ENCODE assay signal across 8 cellular contexts in genomic region chr17:78250891-78251772, GRCh38. TPM values are rescaled to one million over a fixed set of nuclear protein-coding genes. Genes with fewer than 3 reads are reported as not detected.
DNase-seq lines count a peak whose midpoint lies in the region; ATAC-seq and TF ChIP-seq lines count a peak whose summit lies in the region.

No MANE protein-coding gene starts in this region.

- no peak for TF ChIP-seq POLR2A in breast epithelium (IDR thresholded peaks at IDR 0.05)

- H3K9me3 ChIP-seq in breast epithelium: no peaks in the 10 kb centered on the region

- intact Hi-C loops in breast epithelium (cut with DNase I; ENCODE audit: low total_unique reads): loop anchor here (5.0 kb wide), 1 partner anchor 139 kb away; no protein-coding TSS in a partner anchor

- H3K27ac ChIP-seq in breast epithelium: no peak overlapping the region

- peak overlapping the region; percentile 76; the same call in 1 of the 2 replicates for H3K27ac Mint-ChIP-seq in WTC11

- peak overlapping the region in 1 of 3 donors; percentile 52 for H3K4me3 ChIP-seq in breast epithelium

- TF ChIP-seq CTCF in GM12872 (IDR thresholded peaks at IDR 0.05; ENCODE audit: insufficient read depth, low read depth, low read length) (peak; percentile 99), WTC11 (IDR thresholded peaks at IDR 0.05) (peak; percentile 97), breast epithelium (IDR thresholded peaks at IDR 0.05) (peak; percentile 82 to 99 (median 99))

- DNase-seq in NCI-H345 treated with DMSO at 0.1 percent for 48 hours (lab: John Stamatoyannopoulos, UW; ENCODE audit: unreplicated experiment) (peak; percentile 94), WTC11 (ENCODE audit: low spot score) (peak; percentile 96), breast epithelium (ENCODE audit: low spot score in 2 of 2) (peak; percentile 73 to 85), islet precursor cell (peak; percentile 96)
- DNase-seq in stimulated activated CD4-positive, alpha-beta T cell treated with anti-CD3 and anti-CD28 coated beads, Interleukin-15, amount 100 ng/mL, for 1 hour (ENCODE audit: low read depth in 1 of 2, low spot score in 1 of 2): peak; percentile 74 to 77

- no peaks in the 10 kb centered on the region for H3K36me3 ChIP-seq in breast epithelium

- POLR2A ChIA-PET in WTC11 (lab: Charles Lee): interaction anchor here (0.5 to 1.2 kb wide), 7 partner anchors 22 to 336 kb away, joined by 3 to 5 read pairs (median 3); partner anchors contain the start of gene TK1

- H3K4me3 Mint-ChIP-seq in WTC11: no peak overlapping the region; the same call in 1 of the 2 replicates

- ATAC-seq in HG03045 (IDR thresholded peaks at IDR 0.05; ENCODE audit: unreplicated experiment) (peak; percentile 49), WTC11 (peak; percentile 77), HG02938 (IDR thresholded peaks at IDR 0.05; ENCODE audit: unreplicated experiment) (no peak)

- CTCF ChIA-PET in WTC11 (lab: Charles Lee): interaction anchor here (0.7 to 5.3 kb wide), 72 partner anchors 8 to 606 kb away, joined by 3 to 52 read pairs (median 5); partner anchors contain the start of genes AFMID, BIRC5, TK1 and TMC6

- H3K4me1 ChIP-seq in breast epithelium: peaks cover 0 to 4% of the 10 kb centered on the region in 2 donors

- H3K9me3 Mint-ChIP-seq in WTC11: no peaks in the 10 kb centered on the region

- no peaks in the 10 kb centered on the region for H3K27me3 ChIP-seq in breast epithelium

- H3K4me1 Mint-ChIP-seq in WTC11: peaks cover 28% of the 10 kb centered on the region

- no peaks in the 10 kb centered on the region for H3K27me3 Mint-ChIP-seq in WTC11 (ENCODE audit: low read depth)

- no peaks in the 10 kb centered on the region for H3K36me3 Mint-ChIP-seq in WTC11

TF ChIP-seq in WTC11, 78 proteins besides CTCF, POLR2A, EP300 and RAD21:
- no peak for TF ChIP-seq PRRX2 (CRISPR knock-in tag; IDR thresholded peaks at IDR 0.05)
- 0 out of 2 replicates have a peak, but pooled peaks have one; percentile 14 for TF ChIP-seq FOXK1 (CRISPR knock-in tag; IDR thresholded peaks at IDR 0.05)
- TF ChIP-seq USF2 (CRISPR knock-in tag; IDR thresholded peaks at IDR 0.05): peak; percentile 72
- TF ChIP-seq EMX1 (CRISPR knock-in tag; IDR thresholded peaks at IDR 0.05): no peak
- TF ChIP-seq E2F5 (CRISPR knock-in tag; IDR thresholded peaks at IDR 0.05): peak; percentile 11; the same call in 1 of the 2 replicates
- TF ChIP-seq ZNF423 (CRISPR knock-in tag; IDR thresholded peaks at IDR 0.05): no peak
- no peak for TF ChIP-seq NR2C2 (CRISPR knock-in tag; IDR thresholded peaks at IDR 0.05)
- peak; percentile 44; the same call in 1 of the 2 replicates for TF ChIP-seq GABPB1 (CRISPR knock-in tag; IDR thresholded peaks at IDR 0.05)
- TF ChIP-seq USF1 (CRISPR knock-in tag; IDR thresholded peaks at IDR 0.05): peak; percentile 67; the same call in 1 of the 2 replicates
- TF ChIP-seq ETV6 (CRISPR knock-in tag; IDR thresholded peaks at IDR 0.05): peak; percentile 51; the same call in 1 of the 2 replicates
- TF ChIP-seq SP1 (CRISPR knock-in tag; conservative IDR thresholded peaks at IDR 0.05): peak; percentile 88
- no peak for TF ChIP-seq ZNF416 (CRISPR knock-in tag; IDR thresholded peaks at IDR 0.05)
- peak; percentile 69 for TF ChIP-seq MAX (CRISPR knock-in tag; IDR thresholded peaks at IDR 0.05)

RNA-seq across cellular contexts. Expression of gene TMEM235, which starts 19.7 kb away (rescaled TPM):
- total RNA-seq in WTC11 (2021) (0.24 to 0.41 TPM (median 0.27 TPM) in 3 replicates), breast epithelium (not detected)

RNA-seq across cellular contexts. Expression of gene BIRC5, which starts 37.1 kb away (rescaled TPM):
- 115 to 117 TPM (median 117 TPM) in 3 replicates for total RNA-seq in WTC11 (2021)
- 1 to 10 TPM in 1 of 3 donors, under 1 TPM in 2; 0.29 to 1.9 (median 0.33) TPM for total RNA-seq in breast epithelium

Comparison
In these comparisons a context has a peak if more than half of its experiments do, and no peak if none do; other contexts are left out.
1. RNA of gene BIRC5, which starts 37.1 kb away (total RNA-seq): 115 to 117 TPM in WTC11; 0.29 to 1.9 TPM in breast epithelium; every median in the first group is over 10 times any median in the second.
2. Peak in every context shown above with its lines, with median percentiles within 50 percentile points of each other: CTCF ChIP-seq and DNase-seq.